ENCODE assay signal across 8 cellular contexts in the genomic region with DNA sequence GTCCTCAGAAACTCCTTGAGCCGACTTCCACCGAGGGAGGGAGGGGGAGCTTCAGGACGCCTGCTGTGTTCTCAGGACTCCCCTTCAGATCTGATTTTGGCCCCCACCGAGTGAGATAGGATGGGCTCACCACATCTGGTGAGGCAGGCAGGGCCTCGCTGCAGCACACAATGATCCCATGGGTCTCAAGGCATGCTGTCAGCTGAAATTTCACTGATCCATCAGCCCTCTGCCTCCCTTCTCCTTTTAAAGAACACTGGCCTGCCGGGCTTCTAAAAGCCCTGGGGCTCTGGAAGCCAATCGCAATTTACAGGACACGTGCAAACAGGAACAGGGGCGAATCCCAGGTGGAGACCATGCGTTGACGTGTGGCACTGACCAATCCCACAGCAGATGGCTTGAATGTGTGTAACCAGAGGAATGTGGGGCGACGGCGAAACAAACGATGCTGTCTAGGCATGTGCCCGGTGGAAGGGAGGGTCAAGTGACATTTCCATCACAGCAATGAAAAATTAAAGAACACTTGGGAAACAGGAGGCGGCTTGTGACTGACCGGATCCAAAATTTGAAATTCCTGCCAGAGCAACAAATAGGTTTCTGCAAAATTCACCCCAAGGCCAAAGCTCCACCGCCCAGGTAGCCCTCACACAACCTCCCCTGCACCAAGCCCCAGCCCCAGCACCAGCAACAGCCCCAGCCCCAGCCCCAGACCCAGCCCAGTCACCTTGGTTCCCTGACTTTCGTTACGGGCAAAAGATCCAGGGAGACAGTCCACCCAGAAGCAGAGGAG.
A peak's percentile ranks its signal among the peaks of the same experiment; 100 is the strongest.
DNase-seq lines count a peak whose midpoint lies in the region; ATAC-seq and TF ChIP-seq lines count a peak whose summit lies in the region.

No MANE protein-coding gene starts in this region.

- peaks cover 20% of the 10 kb centered on the region for H3K27me3 ChIP-seq in MM.1S (replicated peaks; ENCODE audit: insufficient read depth, low read length)
- peaks cover 30% of the 10 kb centered on the region for H3K27me3 ChIP-seq in effector memory CD4-positive, alpha-beta T cell (replicated peaks; ENCODE audit: control insufficient read depth, insufficient read depth, low read length, poor library complexity, severe bottlenecking)
- H3K27me3 ChIP-seq in neuron (ENCODE audit: insufficient read depth, low read length): no peaks in the 10 kb centered on the region

- no peaks in the 10 kb centered on the region for H4K20me1 ChIP-seq in MM.1S (ENCODE audit: insufficient read depth, low read length)

- no peaks in the 10 kb centered on the region for H3K9me2 ChIP-seq in MM.1S (replicated peaks; ENCODE audit: insufficient read depth, low read length)

- H3K9me3 ChIP-seq in MM.1S (replicated peaks; ENCODE audit: insufficient read depth, low read length) (no peaks in the 10 kb centered on the region), neuron (ENCODE audit: low read length) (peaks cover 1% of the 10 kb centered on the region)
- no peaks in the 10 kb centered on the region for H3K9me3 ChIP-seq in effector memory CD4-positive, alpha-beta T cell (ENCODE audit: control insufficient read depth, low read length)

- H3K79me2 ChIP-seq in MM.1S (ENCODE audit: low read length): no peaks in the 10 kb centered on the region

- peaks cover 24% of the 10 kb centered on the region for H3K4me1 Mint-ChIP-seq in Calu3 (ENCODE audit: low read depth, unreplicated experiment)

- ATAC-seq in GM18517 (IDR thresholded peaks at IDR 0.05; ENCODE audit: unreplicated experiment) (no peak), HG02852 (IDR thresholded peaks at IDR 0.05; ENCODE audit: unreplicated experiment) (no peak), GM18498 (IDR thresholded peaks at IDR 0.05; ENCODE audit: unreplicated experiment) (no peak)

- H3K27ac Mint-ChIP-seq in Calu3 (ENCODE audit: unreplicated experiment): no peak overlapping the region

- H3K36me3 Mint-ChIP-seq in Calu3 (ENCODE audit: insufficient read depth, unreplicated experiment): peaks cover 23% of the 10 kb centered on the region

- TF ChIP-seq CTCF in Calu3 (IDR thresholded peaks at IDR 0.05; ENCODE audit: unreplicated experiment) (no peak), MM.1S (IDR thresholded peaks at IDR 0.05; ENCODE audit: low read length) (no peak)

- peak overlapping the region; percentile 63 for H3K4me3 ChIP-seq in MM.1S (ENCODE audit: low read length)
- peak overlapping the region; percentile 35 for H3K4me3 ChIP-seq in effector memory CD4-positive, alpha-beta T cell (ENCODE audit: insufficient read depth, low read depth, low read length, poor library complexity, severe bottlenecking)
- peak overlapping the region; percentile 48 for H3K4me3 ChIP-seq in neuron (ENCODE audit: low read length)

- DNase-seq in Calu3 (no peak), MM.1S (no peak), GM03348 (ENCODE audit: low spot score) (no peak)
- no peak for DNase-seq in effector memory CD4-positive, alpha-beta T cell

- intact Hi-C loops in Calu3 (cut with micrococcal nuclease; ENCODE audit: unreplicated experiment): no loop called here

- no peak overlapping the region for H3K9ac ChIP-seq in MM.1S (ENCODE audit: low read length)

- peaks cover 77% of the 10 kb centered on the region for H3K27me3 Mint-ChIP-seq in Calu3 (ENCODE audit: unreplicated experiment)

- no peaks in the 10 kb centered on the region for H3F3A ChIP-seq in MM.1S (ENCODE audit: insufficient read depth, low read length)

- H3K36me3 ChIP-seq in MM.1S (replicated peaks; ENCODE audit: insufficient read depth, low read length): no peaks in the 10 kb centered on the region
- no peaks in the 10 kb centered on the region for H3K36me3 ChIP-seq in effector memory CD4-positive, alpha-beta T cell (ENCODE audit: control insufficient read depth, insufficient read depth, low read length)
- no peaks in the 10 kb centered on the region for H3K36me3 ChIP-seq in neuron (ENCODE audit: insufficient read depth, low read length)

- peak overlapping the region; percentile 71 for H2AFZ ChIP-seq in MM.1S (ENCODE audit: low read length)
- peak overlapping the region; percentile 27 for H2AFZ ChIP-seq in neuron (ENCODE audit: low read depth, low read length)

- no peak overlapping the region for H3K27ac ChIP-seq in MM.1S (ENCODE audit: low read length)
- no peak overlapping the region for H3K27ac ChIP-seq in effector memory CD4-positive, alpha-beta T cell (ENCODE audit: insufficient read depth, low read length, poor library complexity, severe bottlenecking)

- peaks cover 8% of the 10 kb centered on the region for H3K4me1 ChIP-seq in MM.1S (ENCODE audit: low read length)
- H3K4me1 ChIP-seq in effector memory CD4-positive, alpha-beta T cell (ENCODE audit: control insufficient read depth, insufficient read depth, low read length, poor library complexity, severe bottlenecking): peaks cover 26% of the 10 kb centered on the region
- H3K4me1 ChIP-seq in neuron (ENCODE audit: insufficient read depth, low read length): peaks cover 23% of the 10 kb centered on the region

- CTCF ChIA-PET in Calu3 (lab: Charles Lee): no interaction called here

- peak overlapping the region; percentile 59 for H3K4me3 Mint-ChIP-seq in Calu3 (ENCODE audit: low read depth, unreplicated experiment)

- BruUV-seq in Calu3 (replicated peaks; lab: Mats Ljungman, UMichigan): no TSS peak

- H3K4me2 ChIP-seq in MM.1S (ENCODE audit: low read depth, low read length): peak overlapping the region; percentile 88; the same call in 1 of the 2 replicates

- H3K9me3 Mint-ChIP-seq in Calu3 (ENCODE audit: low read depth, unreplicated experiment): no peaks in the 10 kb centered on the region
